ENCODE assay signal across 1 cellular context in genomic region chr6:126812651-126813050, GRCh38.
TF ChIP-seq lines count a peak whose summit lies in the region.

No MANE protein-coding gene starts in this region.

TF ChIP-seq in HEK293, 187 proteins besides CTCF, POLR2A, EP300 and RAD21 (continued from another document):
- TF ChIP-seq PRDM2 (tag by site-specific recombination; IDR thresholded peaks at IDR 0.05; ENCODE audit: borderline replicate concordance): no peak
- peak; percentile 48 for TF ChIP-seq ZNF398 (tag by site-specific recombination; IDR thresholded peaks at IDR 0.05)
- no peak; the same call in 1 of the 2 replicates for TF ChIP-seq ZNF518A (tag by site-specific recombination; conservative IDR thresholded peaks at IDR 0.05; ENCODE audit: low read depth)
- TF ChIP-seq ZNF777 (tag by site-specific recombination; IDR thresholded peaks at IDR 0.05; ENCODE audit: borderline replicate concordance): no peak
- TF ChIP-seq ZNF18 (tag by site-specific recombination; IDR thresholded peaks at IDR 0.05): peak; percentile 79
- peak; percentile 32; the same call in 1 of the 2 replicates for TF ChIP-seq ZNF843 (tag by site-specific recombination; IDR thresholded peaks at IDR 0.05)
- TF ChIP-seq ZNF335 (tag by site-specific recombination; conservative IDR thresholded peaks at IDR 0.05): peak; percentile 55
- no peak for TF ChIP-seq ELK4 (IDR thresholded peaks at IDR 0.05; ENCODE audit: borderline replicate concordance, low read depth, low read length)
TF ChIP-seq in HEK293: peak in this region for 13.
